ENCODE assay signal across 1 cellular context in genomic region chr1:32220746-32221580, GRCh38.
TF ChIP-seq lines count a peak whose summit lies in the region.

No MANE protein-coding gene starts in this region.

TF ChIP-seq in K562, 482 proteins besides CTCF, POLR2A, EP300 and RAD21 (continued from another document):
- TF ChIP-seq ZNF407 (IDR thresholded peaks at IDR 0.05; ENCODE audit: low read depth) (no peak), CEBPG (CRISPR knock-in tag; IDR thresholded peaks at IDR 0.05) (no peak), CEBPG (tag; conservative IDR thresholded peaks at IDR 0.05 in 1 of 2, IDR thresholded peaks at IDR 0.05 in 1 of 2) (0 out of 4 replicates have a peak, but pooled peaks of 1 of the 2 experiments have one; percentile 8), ZNF518B (CRISPR knock-in tag; IDR thresholded peaks at IDR 0.05) (no peak), ZNF263 (CRISPR knock-in tag; IDR thresholded peaks at IDR 0.05; ENCODE audit: borderline replicate concordance) (peak; percentile 91), POLR3A (IDR thresholded peaks at IDR 0.05; ENCODE audit: borderline replicate concordance, extremely low read depth, insufficient read depth, insufficient read length) (no peak), ZC3H4 (CRISPR knock-in tag; IDR thresholded peaks at IDR 0.05; ENCODE audit: borderline replicate concordance) (peak; percentile 69; the same call in 1 of the 2 replicates), ID3 (CRISPR knock-in tag; IDR thresholded peaks at IDR 0.05) (no peak), ID3 (tag; IDR thresholded peaks at IDR 0.05) (no peak), ZNF24 (IDR thresholded peaks at IDR 0.05) (no peak), ZNF76 (CRISPR knock-in tag; IDR thresholded peaks at IDR 0.05; ENCODE audit: borderline replicate concordance) (0 out of 2 replicates have a peak, but pooled peaks have one; percentile 19), NFRKB (IDR thresholded peaks at IDR 0.05; ENCODE audit: low read depth) (0 out of 2 replicates have a peak, but pooled peaks have one; percentile 28), CREB5 (CRISPR knock-in tag; IDR thresholded peaks at IDR 0.05) (no peak), RBM22 (IDR thresholded peaks at IDR 0.05; ENCODE audit: low read depth, low read length, poor library complexity, severe bottlenecking) (no peak), HMBOX1 (IDR thresholded peaks at IDR 0.05) (no peak), BRD9 (IDR thresholded peaks at IDR 0.05; ENCODE audit: low read depth, partially characterized antibody) (peak; percentile 28), ELK3 (CRISPR knock-in tag; IDR thresholded peaks at IDR 0.05) (no peak), SIN3B (IDR thresholded peaks at IDR 0.05; ENCODE audit: low read depth) (no peak), KLF13 (tag; IDR thresholded peaks at IDR 0.05; ENCODE audit: borderline replicate concordance, low read depth) (no peak), MCM7 (IDR thresholded peaks at IDR 0.05) (no peak), ZNF655 (CRISPR knock-in tag; IDR thresholded peaks at IDR 0.05) (no peak), SLC30A9 (CRISPR knock-in tag; IDR thresholded peaks at IDR 0.05) (no peak), SNIP1 (IDR thresholded peaks at IDR 0.05; ENCODE audit: low read depth) (no peak), SMAD3 (CRISPR knock-in tag; conservative IDR thresholded peaks at IDR 0.05) (no peak), TRIM28 (IDR thresholded peaks at IDR 0.05) (no peak), SMAD4 (CRISPR knock-in tag; conservative IDR thresholded peaks at IDR 0.05) (peak; percentile 50; the same call in 1 of the 2 replicates), NR2C2 (CRISPR knock-in tag; IDR thresholded peaks at IDR 0.05) (0 out of 2 replicates have a peak, but pooled peaks have one; percentile 8), NR2C2 (tag; IDR thresholded peaks at IDR 0.05) (no peak), NCOA4 (IDR thresholded peaks at IDR 0.05; ENCODE audit: partially characterized antibody) (no peak), ZNF512 (tag; IDR thresholded peaks at IDR 0.05) (no peak)
